ENCODE assay signal across 8 cellular contexts in the genomic region with DNA sequence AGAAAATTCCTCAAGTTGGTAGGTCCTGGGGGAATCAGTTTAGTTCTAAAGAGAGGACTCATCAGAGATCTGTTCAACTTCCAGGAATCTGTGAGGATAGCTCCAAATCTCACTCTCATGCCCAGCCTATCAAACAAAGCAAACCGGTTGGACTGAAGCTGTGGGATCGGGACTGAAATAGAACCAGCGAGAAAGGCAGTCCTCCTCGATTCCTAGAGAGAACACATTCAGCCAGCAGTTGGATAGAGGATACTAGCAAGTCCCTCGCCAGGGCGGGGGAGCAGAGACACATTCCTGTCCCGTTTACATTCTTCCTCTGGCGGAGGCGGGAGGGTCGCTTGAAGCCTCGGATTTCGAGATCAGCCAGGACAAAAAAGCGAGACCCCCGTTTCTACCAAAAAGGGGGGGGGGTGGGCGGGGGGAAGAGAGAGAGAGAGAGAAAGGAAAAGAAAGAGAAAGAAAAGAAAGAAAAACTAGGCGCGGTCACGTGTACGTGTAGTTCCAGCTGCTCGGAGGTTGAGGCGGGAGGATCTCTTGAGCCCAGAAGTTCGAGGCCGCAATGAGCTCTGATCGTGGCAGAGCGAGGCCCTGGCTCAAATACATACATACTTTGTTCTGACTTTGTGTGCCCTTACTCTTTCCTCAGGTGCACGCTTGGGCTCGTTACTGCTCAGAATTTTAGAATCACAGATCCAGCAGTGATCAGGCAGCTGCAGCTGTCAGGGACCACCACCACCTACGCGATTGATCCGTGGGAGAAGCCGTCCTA. TPM values are rescaled to one million over a fixed set of nuclear protein-coding genes. Genes with fewer than 3 reads are reported as not detected.
DNase-seq lines count a peak whose midpoint lies in the region; ATAC-seq and TF ChIP-seq lines count a peak whose summit lies in the region.

No MANE protein-coding gene starts in this region.

- POLR2A ChIA-PET in SK-N-SH (lab: Yijun Ruan, JAX): interaction anchor here (0.7 to 1.3 kb wide), 5 partner anchors 35 to 1093 kb away, joined by 3 to 5 read pairs (median 3); a partner anchor contains a TSS

- TF ChIP-seq EP300 in SK-N-SH (IDR thresholded peaks at IDR 0.05; ENCODE audit: borderline replicate concordance in 1 of 2, low read depth in 1 of 2, low read length in 1 of 2): no peak; a peak in 1 of 4 replicates

- no peak for TF ChIP-seq RAD21 in SK-N-SH (IDR thresholded peaks at IDR 0.05; ENCODE audit: low read length)

- no peaks in the 10 kb centered on the region for H3K36me3 ChIP-seq in SK-N-SH (replicated peaks in 1 of 2; ENCODE audit: control insufficient read depth in 1 of 2, insufficient read depth in 2 of 2, low read length in 1 of 2)

- H3K4me3 ChIP-seq in SK-N-SH (ENCODE audit: low read depth in 2 of 2, low read length in 1 of 2) (peak overlapping the region; percentile 34 to 52; a peak in 3 of 4 replicates), dorsolateral prefrontal cortex (peak overlapping the region; percentile 33 to 80 (median 63))

- ATAC-seq in GM18909 (IDR thresholded peaks at IDR 0.05; ENCODE audit: poor library complexity, unreplicated experiment): no peak
- no peak for ATAC-seq in GM19463 (IDR thresholded peaks at IDR 0.05; ENCODE audit: unreplicated experiment)

- CTCF ChIA-PET in SK-N-SH (lab: Yijun Ruan, JAX): interaction anchor here (0.7 to 5.9 kb wide), 4 partner anchors 11 to 148 kb away, joined by 3 to 32 read pairs (median 6); no protein-coding TSS in a partner anchor

- no peaks in the 10 kb centered on the region for H3K9me2 ChIP-seq in SK-N-SH

- no peaks in the 10 kb centered on the region for H3K9me3 ChIP-seq in SK-N-SH

- 9% methylated on average over 29 of the region's 31 CpGs for WGBS in SK-N-SH (ENCODE audit: low lambda C conversion rate)

- H3K27ac ChIP-seq in SK-N-SH (ENCODE audit: low read depth in 2 of 2, low read length in 1 of 2) (peak overlapping the region; percentile 40 to 82), dorsolateral prefrontal cortex (peak overlapping the region in 53 of 59 donors; percentile 13 to 83 (median 66))

- peaks cover 27% of the 10 kb centered on the region for H3F3A ChIP-seq in SK-N-SH (replicated peaks; ENCODE audit: insufficient read depth)

- TF ChIP-seq CTCF in SK-N-SH (IDR thresholded peaks at IDR 0.05) (no peak), dorsolateral prefrontal cortex (IDR thresholded peaks at IDR 0.05 in 54 of 56, conservative IDR thresholded peaks at IDR 0.05 in 2 of 56; ENCODE audit: low read depth in 1 of 56, partially characterized antibody in 56 of 56) (peak in 8 of 56 donors; percentile 5 to 25 (median 12))

- intact Hi-C loops in dorsolateral prefrontal cortex (cut with DNase I): loop anchor here (10.0 kb wide), 1 partner anchor 121 kb away; no protein-coding TSS in a partner anchor

- no peaks in the 10 kb centered on the region for H4K20me1 ChIP-seq in SK-N-SH (ENCODE audit: insufficient read depth)

- peaks cover 0 to 6% of the 10 kb centered on the region in 2 experiments; a peak in 1 of 4 replicates for H3K4me1 ChIP-seq in SK-N-SH (ENCODE audit: control insufficient read depth in 1 of 2, insufficient read depth in 2 of 2, low read depth in 1 of 2, low read length in 1 of 2)

- DNase-seq in DMS53 treated with DMSO at 0.1 percent for 48 hours (lab: John Stamatoyannopoulos, UW; ENCODE audit: unreplicated experiment) (peak; percentile 97), NCI-H1092 (lab: John Stamatoyannopoulos, UW) (peak; percentile 70), SK-N-SH (peak; percentile 91), dorsolateral prefrontal cortex (peak; percentile 55 to 89 (median 80)), kidney glomerular epithelial cell (lab: John Stamatoyannopoulos, UW) (peak; percentile 98), smooth muscle cell of the brain vasculature (ENCODE audit: low read depth, low spot score) (peak; percentile 87)

- H3K27me3 ChIP-seq in SK-N-SH (ENCODE audit: insufficient read depth) (no peaks in the 10 kb centered on the region), dorsolateral prefrontal cortex (peaks cover 0 to 21% (median 5%) of the 10 kb centered on the region in 45 donors)

- peak overlapping the region; percentile 86 for H2AFZ ChIP-seq in SK-N-SH (ENCODE audit: low read depth)

- H3K79me2 ChIP-seq in SK-N-SH (ENCODE audit: insufficient read depth): no peaks in the 10 kb centered on the region

- peak overlapping the region; percentile 64 for H3K4me2 ChIP-seq in SK-N-SH

- no peak overlapping the region; the same call in 1 of the 2 replicates for H3K9ac ChIP-seq in SK-N-SH

TF ChIP-seq in SK-N-SH, 30 proteins besides CTCF, POLR2A, EP300 and RAD21:
- TF ChIP-seq, protein P1, sequence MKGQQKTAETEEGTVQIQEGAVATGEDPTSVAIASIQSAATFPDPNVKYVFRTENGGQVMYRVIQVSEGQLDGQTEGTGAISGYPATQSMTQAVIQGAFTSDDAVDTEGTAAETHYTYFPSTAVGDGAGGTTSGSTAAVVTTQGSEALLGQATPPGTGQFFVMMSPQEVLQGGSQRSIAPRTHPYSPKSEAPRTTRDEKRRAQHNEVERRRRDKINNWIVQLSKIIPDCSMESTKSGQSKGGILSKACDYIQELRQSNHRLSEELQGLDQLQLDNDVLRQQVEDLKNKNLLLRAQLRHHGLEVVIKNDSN (IDR thresholded peaks at IDR 0.05; ENCODE audit: borderline replicate concordance, low read depth): peak; percentile 74; the same call in 1 of the 2 replicates
- TF ChIP-seq GABPA (IDR thresholded peaks at IDR 0.05; ENCODE audit: low read depth) (peak; percentile 44; the same call in 1 of the 2 replicates), POLR2AphosphoS5 (IDR thresholded peaks at IDR 0.05; ENCODE audit: low read depth, low read length) (peak; percentile 74), TCF12 (IDR thresholded peaks at IDR 0.05) (0 out of 2 replicates have a peak, but pooled peaks have one; percentile 9), SIN3A (IDR thresholded peaks at IDR 0.05; ENCODE audit: borderline replicate concordance, low read depth, low read length) (peak; percentile 76; the same call in 1 of the 2 replicates), TAF1 (IDR thresholded peaks at IDR 0.05; ENCODE audit: borderline replicate concordance, low read depth, low read length) (peak; percentile 83), EZH2phosphoT487 (IDR thresholded peaks at IDR 0.05; ENCODE audit: borderline replicate concordance, low read depth) (no peak), MXI1 (IDR thresholded peaks at IDR 0.05; ENCODE audit: low read depth, low read length) (no peak), RCOR1 (IDR thresholded peaks at IDR 0.05; ENCODE audit: low read length) (0 out of 2 replicates have a peak, but pooled peaks have one; percentile 29), CHD2 (IDR thresholded peaks at IDR 0.05; ENCODE audit: low read length, partially characterized antibody) (peak; percentile 75)
- TF ChIP-seq, protein P2, sequence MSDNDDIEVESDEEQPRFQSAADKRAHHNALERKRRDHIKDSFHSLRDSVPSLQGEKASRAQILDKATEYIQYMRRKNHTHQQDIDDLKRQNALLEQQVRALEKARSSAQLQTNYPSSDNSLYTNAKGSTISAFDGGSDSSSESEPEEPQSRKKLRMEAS (IDR thresholded peaks at IDR 0.05; ENCODE audit: low read depth): peak; percentile 81

RNA-seq across cellular contexts. Expression of a gene that starts 19.5 kb away (rescaled TPM):
- polyA plus RNA-seq in SK-N-SH (2012; rRNA removed): 0.16 and 0.21 TPM in 2 replicates
- 0.14 TPM in 2 replicates for polyA plus RNA-seq in SK-N-SH (2012; cell fraction: cytosol; rRNA removed)
- polyA plus RNA-seq in SK-N-SH (2012; cell fraction: nucleus; rRNA removed): 0.29 and 0.71 TPM in 2 replicates
- 1 to 10 TPM in 21 of 120 experiments, under 1 TPM in 96, not detected in 3; 0.16 to 1.7 (median 0.59) TPM for total RNA-seq in dorsolateral prefrontal cortex

RNA-seq across cellular contexts. Expression of a gene that starts 59.4 kb away (rescaled TPM):
- polyA plus RNA-seq in SK-N-SH (2012; rRNA removed): not detected in 2 replicates
- polyA plus RNA-seq in SK-N-SH (2012; cell fraction: cytosol; rRNA removed): not detected in 2 replicates
- polyA plus RNA-seq in SK-N-SH (2012; cell fraction: nucleus; rRNA removed): not detected in 2 replicates
- not detected for total RNA-seq in dorsolateral prefrontal cortex
